Comparison of ENCODE assay signal across 8 cellular contexts in genomic region chr6:12785921-12786320, GRCh38.
"Had no signal": no experiment of that assay in that cellular context is flagged by ENCODE, and none has a peak within 500 bp of the region (broad histone marks: within the 10 kb centered on the region; RNA-seq: fewer than 3 reads in every experiment).

No MANE protein-coding gene starts in this region.

- H3K27ac ChIP-seq: GM23248 had no signal

- H3K4me2 ChIP-seq: GM23338 had no signal

- H2AFZ ChIP-seq: GM23248, GM23338 had no signal

- ATAC-seq: GM23338, HCT116 had no signal

- H3K4me3 Mint-ChIP-seq: GM23338, H9, HFFc6 had no signal

- DNase-seq: GM23248, GOT3, H7, H9, HFFc6 had no signal

- H3K4me3 ChIP-seq: GM23248, GM23338, HAP-1 had no signal

- H3K4me1 ChIP-seq: HAP-1 had no signal

- H3K27ac Mint-ChIP-seq: GM23338, H9, HFFc6 had no signal

- H3K9me3 Mint-ChIP-seq: GM23338, H9, HFFc6 had no signal

- H3K9me3 ChIP-seq: HAP-1 had no signal

- H3K36me3 ChIP-seq: HAP-1 had no signal
